8 cellular contexts compared by ENCODE assay signal in genomic region chr4:51885371-51885770, GRCh38. TPM values are rescaled to one million over a fixed set of nuclear protein-coding genes. Genes with fewer than 3 reads are reported as not detected.
DNase-seq lines count a peak whose midpoint lies in the region; ATAC-seq, FAIRE-seq and TF ChIP-seq lines count a peak whose summit lies in the region.

No MANE protein-coding gene starts in this region.

- H3K36me3 ChIP-seq in kidney (ENCODE audit: control insufficient read depth in 1 of 2, insufficient read depth in 2 of 2, low read length in 2 of 2): peaks cover 3 to 14% of the 10 kb centered on the region in 2 donors

- ATAC-seq in HG03097 (IDR thresholded peaks at IDR 0.05; ENCODE audit: low FRiP score, unreplicated experiment) (peak; percentile 63), HG02678 (IDR thresholded peaks at IDR 0.05; ENCODE audit: unreplicated experiment) (no peak)

- DNase-seq in SHP77 (lab: John Stamatoyannopoulos, UW): peak; percentile 8 to 49
- no peak for DNase-seq in SHP77 treated with DMSO at 0.1 percent for 48 hours (lab: John Stamatoyannopoulos, UW)
- no peak for DNase-seq in kidney
- no peak for DNase-seq in COLO668 (lab: John Stamatoyannopoulos, UW; ENCODE audit: unreplicated experiment)
- DNase-seq in activated naive CD4-positive, alpha-beta T cell (lab: John Stamatoyannopoulos, UW): no peak

- H3K4me3 ChIP-seq in kidney (ENCODE audit: low read length in 2 of 2): no peak overlapping the region

- H3K9me3 ChIP-seq in kidney (ENCODE audit: control insufficient read depth in 1 of 2, low read length in 2 of 2): no peaks in the 10 kb centered on the region

- intact Hi-C loops in kidney (cut with DNase I): no loop called here

- H3K9ac ChIP-seq in kidney (ENCODE audit: low read length in 2 of 2): no peak overlapping the region

- TF ChIP-seq CTCF in VCaP (conservative IDR thresholded peaks at IDR 0.05) (peak; percentile 71), kidney (IDR thresholded peaks at IDR 0.05; ENCODE audit: borderline replicate concordance, extremely low read depth, insufficient read depth) (peak; percentile 24)

- H3K27ac ChIP-seq in VCaP (no peak overlapping the region), kidney (ENCODE audit: low read depth in 2 of 2, low read length in 2 of 2) (no peak overlapping the region)

- no peak for FAIRE-seq in kidney (lab: Jason Lieb, UNC)

- H3K4me1 ChIP-seq in kidney (ENCODE audit: control insufficient read depth in 1 of 2, insufficient read depth in 1 of 2, low read depth in 1 of 2, low read length in 2 of 2): peaks cover 0 to 5% of the 10 kb centered on the region in 2 donors

RNA-seq across cellular contexts. Expression of gene DCUN1D4, which starts 42.4 kb away (rescaled TPM):
- 50.7 TPM for total RNA-seq in kidney
- 17.0 TPM for polyA plus RNA-seq in kidney (ENCODE audit: insufficient read depth, low read depth, low replicate concordance)

Comparison
In these comparisons a context has a peak if more than half of its experiments do, and no peak if none do; other contexts are left out.
1. DNase-seq: peak in SHP77 (2 of 2); none in SHP77 treated with DMSO at 0.1 percent for 48 hours (single experiment), kidney (single experiment), COLO668 (single experiment) and activated naive CD4-positive, alpha-beta T cell (0 of 4).